9 cellular contexts compared by ENCODE assay signal in the genomic region with DNA sequence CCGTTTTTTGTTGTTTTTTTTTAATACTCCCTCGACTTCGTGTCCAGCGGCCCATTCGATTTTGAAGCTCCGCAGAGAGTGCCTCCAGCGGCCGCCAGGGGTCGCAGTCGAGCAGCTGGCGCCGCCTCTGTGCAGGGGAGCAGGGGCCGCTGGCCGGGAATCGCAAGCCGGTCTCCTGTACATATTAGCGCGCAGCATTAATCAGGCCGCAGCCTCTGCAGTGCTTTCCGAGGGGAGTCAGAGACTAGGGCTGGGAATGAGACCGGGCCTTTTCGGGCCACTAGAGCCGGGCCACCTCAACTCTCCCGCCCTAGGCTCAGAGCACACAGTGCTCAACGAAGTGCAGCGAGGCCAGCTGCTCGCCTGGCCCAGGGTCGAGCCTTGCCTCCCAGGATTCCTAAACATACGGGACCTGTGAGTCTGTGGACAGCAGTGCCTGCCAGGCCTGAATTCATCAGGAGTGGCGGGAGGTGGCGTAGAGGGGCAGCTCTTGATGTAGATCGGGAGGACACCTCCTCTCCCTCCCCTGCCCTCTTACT.
DNase-seq lines count a peak whose midpoint lies in the region; ATAC-seq, FAIRE-seq and TF ChIP-seq lines count a peak whose summit lies in the region.
"Had no signal": no experiment of that assay in that cellular context is flagged by ENCODE, and none has a peak within 500 bp of the region (broad histone marks: within the 10 kb centered on the region; RNA-seq: fewer than 3 reads in every experiment).

No MANE protein-coding gene starts in this region.

- H4K20me1 ChIP-seq in DOHH2 (ENCODE audit: control insufficient read depth, insufficient read depth, low read depth, low read length): no peaks in the 10 kb centered on the region

- no peak overlapping the region for H3K4me3 ChIP-seq in DOHH2 (ENCODE audit: low read length)

- H3K36me3 ChIP-seq in DOHH2 (ENCODE audit: control insufficient read depth, low read length): no peaks in the 10 kb centered on the region

- no peaks in the 10 kb centered on the region for H3F3A ChIP-seq in DOHH2 (ENCODE audit: control insufficient read depth, insufficient read depth)

- H3K27ac ChIP-seq in DOHH2 (ENCODE audit: low read depth, low read length): no peak overlapping the region

- no peak for FAIRE-seq in H54 (lab: Jason Lieb, UNC)
- FAIRE-seq: colon had no signal

- H3K4me2 ChIP-seq in DOHH2 (ENCODE audit: low read length): no peak overlapping the region

- H3K4me1 ChIP-seq in DOHH2 (ENCODE audit: control insufficient read depth, low read length): no peaks in the 10 kb centered on the region

- intact Hi-C loops in left colon (cut with DNase I, micrococcal nuclease): loop anchor here in 1 of 2 donors (10.0 kb wide), 1 partner anchor 386 kb away; no protein-coding TSS in a partner anchor

- no peak for TF ChIP-seq POLR2A in H54 (IDR thresholded peaks at IDR 0.05; ENCODE audit: low read depth, low read length)

- H3K9me2 ChIP-seq in DOHH2 (replicated peaks; ENCODE audit: control insufficient read depth, low read length): no peaks in the 10 kb centered on the region

- no peaks in the 10 kb centered on the region for H3K9me3 ChIP-seq in DOHH2 (ENCODE audit: control insufficient read depth, insufficient read depth, low read length)

- ATAC-seq in left colon (peak; percentile 94), HG02610 (IDR thresholded peaks at IDR 0.05; ENCODE audit: unreplicated experiment) (no peak)

- TF ChIP-seq CTCF in DOHH2 (IDR thresholded peaks at IDR 0.05; ENCODE audit: low read depth, low read length, poor library complexity, severe bottlenecking): peak; percentile 84

- no peaks in the 10 kb centered on the region for H3K27me3 ChIP-seq in DOHH2 (ENCODE audit: control insufficient read depth, low read length)

- DNase-seq in H54 (ENCODE audit: insufficient read length, low spot score) (peak; percentile 55), NCI-H1694 (lab: John Stamatoyannopoulos, UW) (peak; percentile 72), cerebellar cortex (ENCODE audit: low spot score) (peak; percentile 75), left colon (peak; percentile 38 to 71)
- DNase-seq in activated CD4-positive, CD25-positive, alpha-beta regulatory T cell treated with anti-CD3 and anti-CD28 coated beads, Interleukin-2, amount 50 U/mL, for 72 hours: peak; percentile 71
- peak; percentile 68 to 78 for DNase-seq in stimulated activated CD4-positive, alpha-beta T cell treated with anti-CD3 and anti-CD28 coated beads, Interleukin-2, amount 100 ng/mL, for 24 hours

- H3K79me2 ChIP-seq in DOHH2 (ENCODE audit: control insufficient read depth, low read length): no peaks in the 10 kb centered on the region
